ENCODE assay signal across 1 cellular context in genomic region chr12:62730649-62731377, GRCh38.
TF ChIP-seq lines count a peak whose summit lies in the region.

No MANE protein-coding gene starts in this region.

TF ChIP-seq in K562, 482 proteins besides CTCF, POLR2A, EP300 and RAD21 (continued from another document):
- TF ChIP-seq E2F8 (IDR thresholded peaks at IDR 0.05; ENCODE audit: low read depth, partially characterized antibody) (no peak), E2F1 (CRISPR knock-in tag; IDR thresholded peaks at IDR 0.05) (no peak), NFIC (IDR thresholded peaks at IDR 0.05) (no peak), ZNF609 (CRISPR knock-in tag; IDR thresholded peaks at IDR 0.05; ENCODE audit: borderline replicate concordance) (no peak), NR3C1 (CRISPR knock-in tag; IDR thresholded peaks at IDR 0.05) (no peak), SPI1 (IDR thresholded peaks at IDR 0.05; ENCODE audit: borderline replicate concordance, low read depth, low read length) (0 out of 2 replicates have a peak, but pooled peaks have one; percentile 47)
